ENCODE assay signal across 13 cellular contexts in genomic region chr2:45000341-45000901, GRCh38. TPM values are rescaled to one million over a fixed set of nuclear protein-coding genes. Genes with fewer than 3 reads are reported as not detected.
DNase-seq lines count a peak whose midpoint lies in the region; ATAC-seq, FAIRE-seq and TF ChIP-seq lines count a peak whose summit lies in the region.
"Had no signal": no experiment of that assay in that cellular context is flagged by ENCODE, and none has a peak within 500 bp of the region (broad histone marks: within the 10 kb centered on the region; RNA-seq: fewer than 3 reads in every experiment).

No MANE protein-coding gene starts in this region.

- no peak overlapping the region for H4K8ac ChIP-seq in mesendoderm (ENCODE audit: low read depth, low read length)

- H3K27me3 Mint-ChIP-seq in type B pancreatic cell, result peaks cover 98% of the 10 kb centered on the region

- 5% methylated on average over 9 of the region's 36 CpGs for WGBS in right lobe of liver (ENCODE audit: insufficient coverage, low coverage, low lambda C conversion rate, missing lambda C conversion rate)
- 81% methylated on average over 33 of the region's 36 CpGs for WGBS in HepG2 (ENCODE audit: low lambda C conversion rate)
- WGBS in mesendoderm (ENCODE audit: extremely low coverage, insufficient coverage, low lambda C conversion rate), result no CpG with 5 or more reads among the region's 36 CpGs
- whole genome bisulfite sequencing in adrenal gland, 4 donors, result 25 to 36% (median 30%) methylated on average over 5 to 36 of the region's 36 CpGs

- TF ChIP-seq RAD21 in HepG2 (CRISPR knock-in tag; IDR thresholded peaks at IDR 0.05), result no peak

- H3K18ac ChIP-seq in mesendoderm (ENCODE audit: low read length), result no peak overlapping the region

- H3K36me3 Mint-ChIP-seq in type B pancreatic cell, result peaks cover 6% of the 10 kb centered on the region

- H3K36me3 ChIP-seq in right lobe of liver, result no peaks in the 10 kb centered on the region
- no peaks in the 10 kb centered on the region for H3K36me3 ChIP-seq in HepG2 (replicated peaks in 1 of 2; ENCODE audit: control insufficient read depth in 1 of 2, insufficient read depth in 2 of 2, low read length in 2 of 2)
- no peaks in the 10 kb centered on the region for H3K36me3 ChIP-seq in mesendoderm (ENCODE audit: control insufficient read depth, insufficient read depth, low read length)
- no peaks in the 10 kb centered on the region for H3K36me3 ChIP-seq in adrenal gland (replicated peaks in 1 of 2)
- H3K36me3 ChIP-seq: vagina had no signal

- peak overlapping the region; percentile 22 for H3K56ac ChIP-seq in mesendoderm (ENCODE audit: low read length)

- H2AK5ac ChIP-seq in mesendoderm (ENCODE audit: low read length), result no peak overlapping the region

- H3K9me3 ChIP-seq in right lobe of liver (no peaks in the 10 kb centered on the region), HepG2 (ENCODE audit: low read length) (no peaks in the 10 kb centered on the region), adrenal gland (replicated peaks in 1 of 3) (no peaks in the 10 kb centered on the region)
- H3K9me3 ChIP-seq: vagina had no signal

- H4K5ac ChIP-seq in mesendoderm (ENCODE audit: low read length), result no peak overlapping the region

- H2BK15ac ChIP-seq in mesendoderm (replicated peaks; ENCODE audit: low read depth), result no peak overlapping the region

- BruUV-seq in HepG2 (replicated peaks; lab: Mats Ljungman, UMichigan), result no TSS peak

- peak overlapping the region; percentile 75 for H3K4me3 Mint-ChIP-seq in type B pancreatic cell

- H3K27ac ChIP-seq in right lobe of liver, result no peak overlapping the region
- no peak overlapping the region for H3K27ac ChIP-seq in HepG2 (ENCODE audit: extremely low read length, insufficient read depth, low read length)
- H3K27ac ChIP-seq in foreskin keratinocyte, result no peak overlapping the region
- no peak overlapping the region for H3K27ac ChIP-seq in mesendoderm (ENCODE audit: low read depth, low read length)
- no peak overlapping the region for H3K27ac ChIP-seq in adrenal gland
- H3K27ac ChIP-seq: vagina had no signal

- H2BK5ac ChIP-seq in mesendoderm (ENCODE audit: low read length), result no peak overlapping the region

- no peak overlapping the region for H3K23ac ChIP-seq in mesendoderm (ENCODE audit: low read length)

- H3K4me1 ChIP-seq in right lobe of liver, result peaks cover 0 to 17% (median 4%) of the 10 kb centered on the region in 4 donors
- H3K4me1 ChIP-seq in HepG2 (ENCODE audit: insufficient read depth, low read length), result no peaks in the 10 kb centered on the region
- H3K4me1 ChIP-seq in foreskin keratinocyte, result no peaks in the 10 kb centered on the region
- peaks cover 2% of the 10 kb centered on the region for H3K4me1 ChIP-seq in mesendoderm (ENCODE audit: control insufficient read depth, low read depth, low read length)
- H3K4me1 ChIP-seq in adrenal gland (replicated peaks in 1 of 2), result peaks cover 0 to 17% of the 10 kb centered on the region in 2 donors

- DNase-seq in right lobe of liver (peak in 1 of 3 donors; percentile 56), HepG2 (ENCODE audit: low spot score) (no peak), foreskin keratinocyte (no peak), mesendoderm (peak; percentile 78), type B pancreatic cell (ENCODE audit: extremely low spot score, unreplicated experiment) (no peak), D341Med (ENCODE audit: low spot score) (no peak), adrenal gland (no peak), mesenteric fat pad (ENCODE audit: low spot score) (no peak)
- DNase-seq: effector CD4-positive, alpha-beta T cell; NCI-H1092 treated with DMSO at 0.1 percent for 48 hours; small intestine had no signal

- H3K79me2 ChIP-seq in HepG2 (ENCODE audit: insufficient read depth, low read length), result no peaks in the 10 kb centered on the region
- H3K79me2 ChIP-seq in mesendoderm (ENCODE audit: control insufficient read depth, insufficient read depth, low read length), result no peaks in the 10 kb centered on the region

- TF ChIP-seq EP300 in HepG2 (IDR thresholded peaks at IDR 0.05; ENCODE audit: low read depth in 2 of 2, low read length in 2 of 2) (no peak), HepG2 (CRISPR knock-in tag; IDR thresholded peaks at IDR 0.05; ENCODE audit: borderline replicate concordance) (no peak)

- H3K9ac ChIP-seq in HepG2 (ENCODE audit: insufficient read depth, low read depth, low read length) (no peak overlapping the region), mesendoderm (ENCODE audit: low read length) (no peak overlapping the region)

- CTCF ChIA-PET in HepG2 (lab: Yijun Ruan, JAX; ENCODE audit: low intra/inter-chr PET ratio, low total read pairs), result no interaction called here

- peak overlapping the region in 1 of 3 donors; percentile 37 for H3K4me3 ChIP-seq in right lobe of liver
- no peak overlapping the region for H3K4me3 ChIP-seq in HepG2 (replicated peaks in 1 of 3; ENCODE audit: insufficient read depth in 1 of 3, low read depth in 2 of 3, low read length in 3 of 3)
- peak overlapping the region; percentile 11 for H3K4me3 ChIP-seq in mesendoderm (ENCODE audit: low read length)
- no peak overlapping the region for H3K4me3 ChIP-seq in adrenal gland

- no peak overlapping the region for H2BK120ac ChIP-seq in mesendoderm (ENCODE audit: low read depth, low read length)

- TF ChIP-seq CTCF in right lobe of liver (IDR thresholded peaks at IDR 0.05), result no peak
- no peak for TF ChIP-seq CTCF in HepG2 (CRISPR knock-in tag; IDR thresholded peaks at IDR 0.05)
- no peak for TF ChIP-seq CTCF in foreskin keratinocyte (conservative IDR thresholded peaks at IDR 0.05)
- no peak for TF ChIP-seq CTCF in type B pancreatic cell (conservative IDR thresholded peaks at IDR 0.05)
- TF ChIP-seq CTCF in adrenal gland (IDR thresholded peaks at IDR 0.05), result no peak

- no peak overlapping the region for H3K4me2 ChIP-seq in HepG2 (ENCODE audit: low read depth, low read length)
- H3K4me2 ChIP-seq in mesendoderm (ENCODE audit: low read length), result peak overlapping the region; percentile 21

- H3K27me3 ChIP-seq in right lobe of liver (peaks cover 10 to 29% of the 10 kb centered on the region in 2 donors), HepG2 (ENCODE audit: control insufficient read depth in 1 of 2, insufficient read depth in 2 of 2, low read length in 2 of 2) (peaks cover 6 to 71% of the 10 kb centered on the region in 2 experiments; a peak in 4 of 5 replicates), foreskin keratinocyte (peaks cover 99% of the 10 kb centered on the region), mesendoderm (ENCODE audit: insufficient read depth, low read length, poor library complexity) (peaks cover 52% of the 10 kb centered on the region), adrenal gland (peaks cover 80% of the 10 kb centered on the region)
- H3K27me3 ChIP-seq: vagina had no signal

- H3K4ac ChIP-seq in mesendoderm (ENCODE audit: low read depth, low read length), result no peak overlapping the region

- in situ Hi-C loops in HepG2 (cut with HindIII; ENCODE audit: extremely low pct_ligation_motif_present, low pct_unique_long_range_greater_than_20kb), result no loop called here

- H3K27ac Mint-ChIP-seq in type B pancreatic cell, result no peak overlapping the region

- no peaks in the 10 kb centered on the region for H3K9me3 Mint-ChIP-seq in type B pancreatic cell

- peaks cover 8% of the 10 kb centered on the region for H3K4me1 Mint-ChIP-seq in type B pancreatic cell (ENCODE audit: unreplicated experiment)

- TF ChIP-seq POLR2A in right lobe of liver (IDR thresholded peaks at IDR 0.05) (no peak), HepG2 (IDR thresholded peaks at IDR 0.05; ENCODE audit: insufficient read depth in 1 of 2, low read depth in 2 of 2, low read length in 2 of 2) (no peak), adrenal gland (IDR thresholded peaks at IDR 0.05) (no peak)

- POLR2A ChIA-PET in HepG2 (lab: Yijun Ruan, JAX), result no interaction called here

- ATAC-seq in right lobe of liver (peak; percentile 23 to 48 (median 32)), HepG2 (no peak), foreskin keratinocyte (peak; percentile 2)

- no peaks in the 10 kb centered on the region for H3K79me1 ChIP-seq in mesendoderm (ENCODE audit: low read length)

- H4K20me1 ChIP-seq in HepG2 (ENCODE audit: insufficient read depth, low read length), result no peaks in the 10 kb centered on the region; the same call in 1 of the 2 replicates

- intact Hi-C loops in right lobe of liver (cut with DNase I), result no loop called here
- intact Hi-C loops in HepG2 (cut with micrococcal nuclease; ENCODE audit: unreplicated experiment), result no loop called here
- intact Hi-C loops in adrenal gland (cut with DNase I), result no loop called here

- FAIRE-seq in HepG2 (lab: Jason Lieb, UNC), result no peak
- FAIRE-seq: small intestine had no signal

- H2AFZ ChIP-seq in HepG2 (ENCODE audit: low read length), result no peak overlapping the region

RNA-seq across cellular contexts. Expression of gene SIX2, which starts 8.8 kb away (rescaled TPM):
- total RNA-seq in right lobe of liver, result not detected
- total RNA-seq in HepG2 (2016; rRNA removed; fragmentation: Illumina TruSeq; extraction: Trizol), result not detected in 2 replicates
- not detected in 2 replicates for total RNA-seq in HepG2 (2016; cell fraction: cytosol; rRNA removed; fragmentation: Illumina TruSeq; extraction: Trizol; ENCODE audit: low read depth)
- total RNA-seq in HepG2 (2016; cell fraction: insoluble cytoplasmic fraction; rRNA removed; fragmentation: Illumina TruSeq; extraction: Trizol), result not detected in 2 replicates
- not detected in 2 replicates for total RNA-seq in HepG2 (2016; cell fraction: membrane; rRNA removed; fragmentation: Illumina TruSeq; extraction: Trizol)
- not detected in 2 replicates for total RNA-seq in HepG2 (2016; cell fraction: nucleus; rRNA removed; fragmentation: Illumina TruSeq; extraction: Trizol)
- not detected in 2 replicates for polyA plus RNA-seq in HepG2 (2011; rRNA removed)
- not detected in 2 replicates for polyA plus RNA-seq in HepG2 (2011; cell fraction: cytosol; rRNA removed)
- polyA plus RNA-seq in HepG2 (2011; cell fraction: nucleus; rRNA removed), result not detected in 2 replicates
- not detected in 2 replicates for polyA plus RNA-seq in HepG2 (2012)
- polyA plus RNA-seq in HepG2 (2016; cell fraction: cytosol; fragmentation: Illumina TruSeq; extraction: Trizol; ENCODE audit: low read depth), result not detected in 2 replicates
- not detected in 2 replicates for polyA plus RNA-seq in HepG2 (2016; cell fraction: insoluble cytoplasmic fraction; fragmentation: Illumina TruSeq; extraction: Trizol; ENCODE audit: low read depth)
- polyA plus RNA-seq in HepG2 (2016; cell fraction: membrane; fragmentation: Illumina TruSeq; extraction: Trizol; ENCODE audit: low read depth), result not detected in 2 replicates
- not detected in 2 replicates for polyA plus RNA-seq in HepG2 (2016; cell fraction: nucleus; fragmentation: Illumina TruSeq; extraction: Trizol; ENCODE audit: insufficient read depth, low read depth)
- 17.4 TPM in 1 of 2 replicates, not detected in the other for polyA minus RNA-seq in HepG2 (2011; rRNA and poly(A)+ RNA removed; ENCODE audit: low replicate concordance)
- not detected in 2 replicates for polyA minus RNA-seq in HepG2 (2011; cell fraction: cytosol; rRNA and poly(A)+ RNA removed)
- 0.26 TPM in 1 of 2 replicates, not detected in the other for polyA minus RNA-seq in HepG2 (2011; cell fraction: nucleus; rRNA and poly(A)+ RNA removed)
- total RNA-seq in foreskin keratinocyte, result not detected in 2 replicates
- polyA plus RNA-seq in foreskin keratinocyte, result 0.06 TPM in 1 of 2 replicates, not detected in the other
- 1.1 TPM for polyA plus RNA-seq in mesendoderm (2013, experiment 1 of 2)
- 1.0 TPM for polyA plus RNA-seq in mesendoderm (2013, experiment 2 of 2)
- total RNA-seq in type B pancreatic cell (ENCODE audit: low replicate concordance), result 1.9 and 13.8 TPM in 2 replicates
- total RNA-seq in adrenal gland, result under 1 TPM in 5 of 8 donors, not detected in 3; 0.11 to 0.36 (median 0.14) TPM
- polyA plus RNA-seq in adrenal gland, result under 1 TPM in 1 of 3 donors, not detected in 2; 0.40 TPM
- total RNA-seq in mesenteric fat pad, result 2.3 TPM
- total RNA-seq: activated CD8-positive, alpha-beta memory T cell treated with anti-CD3 and anti-CD28 coated beads for 36 hours had no signal

RNA-seq across cellular contexts. Expression of gene SIX3, which starts 58.9 kb away (rescaled TPM):
- total RNA-seq in right lobe of liver (not detected), HepG2 (2016; rRNA removed; fragmentation: Illumina TruSeq; extraction: Trizol) (not detected in 2 replicates), foreskin keratinocyte (not detected in 2 replicates), type B pancreatic cell (ENCODE audit: low replicate concordance) (0.68 TPM in 1 of 2 replicates, not detected in the other), adrenal gland (not detected), mesenteric fat pad (not detected)
- not detected in 2 replicates for total RNA-seq in HepG2 (2016; cell fraction: cytosol; rRNA removed; fragmentation: Illumina TruSeq; extraction: Trizol; ENCODE audit: low read depth)
- not detected in 2 replicates for total RNA-seq in HepG2 (2016; cell fraction: insoluble cytoplasmic fraction; rRNA removed; fragmentation: Illumina TruSeq; extraction: Trizol)
- total RNA-seq in HepG2 (2016; cell fraction: membrane; rRNA removed; fragmentation: Illumina TruSeq; extraction: Trizol), result not detected in 2 replicates
- total RNA-seq in HepG2 (2016; cell fraction: nucleus; rRNA removed; fragmentation: Illumina TruSeq; extraction: Trizol), result not detected in 2 replicates
- polyA plus RNA-seq in HepG2 (2011; rRNA removed) (not detected in 2 replicates), foreskin keratinocyte (not detected in 2 replicates), adrenal gland (not detected)
- not detected in 2 replicates for polyA plus RNA-seq in HepG2 (2011; cell fraction: cytosol; rRNA removed)
- not detected in 2 replicates for polyA plus RNA-seq in HepG2 (2011; cell fraction: nucleus; rRNA removed)
- polyA plus RNA-seq in HepG2 (2012), result not detected in 2 replicates
- not detected in 2 replicates for polyA plus RNA-seq in HepG2 (2016; cell fraction: cytosol; fragmentation: Illumina TruSeq; extraction: Trizol; ENCODE audit: low read depth)
- not detected in 2 replicates for polyA plus RNA-seq in HepG2 (2016; cell fraction: insoluble cytoplasmic fraction; fragmentation: Illumina TruSeq; extraction: Trizol; ENCODE audit: low read depth)
- not detected in 2 replicates for polyA plus RNA-seq in HepG2 (2016; cell fraction: membrane; fragmentation: Illumina TruSeq; extraction: Trizol; ENCODE audit: low read depth)
- polyA plus RNA-seq in HepG2 (2016; cell fraction: nucleus; fragmentation: Illumina TruSeq; extraction: Trizol; ENCODE audit: insufficient read depth, low read depth), result not detected in 2 replicates
- not detected in 2 replicates for polyA minus RNA-seq in HepG2 (2011; rRNA and poly(A)+ RNA removed; ENCODE audit: low replicate concordance)
- polyA minus RNA-seq in HepG2 (2011; cell fraction: cytosol; rRNA and poly(A)+ RNA removed), result not detected in 2 replicates
- polyA minus RNA-seq in HepG2 (2011; cell fraction: nucleus; rRNA and poly(A)+ RNA removed), result not detected in 2 replicates
- 1.3 TPM for polyA plus RNA-seq in mesendoderm (2013, experiment 1 of 2)
- polyA plus RNA-seq in mesendoderm (2013, experiment 2 of 2), result 1.1 TPM
- total RNA-seq: vagina had no signal
- polyA plus RNA-seq: small intestine had no signal
